14 cellular contexts compared by ENCODE assay signal in genomic region chr1:24957016-24957807, GRCh38. TPM values are rescaled to one million over a fixed set of nuclear protein-coding genes. Genes with fewer than 3 reads are reported as not detected.
DNase-seq lines count a peak whose midpoint lies in the region; ATAC-seq, FAIRE-seq and TF ChIP-seq lines count a peak whose summit lies in the region.
"Had no signal": no experiment of that assay in that cellular context is flagged by ENCODE, and none has a peak within 500 bp of the region (broad histone marks: within the 10 kb centered on the region; RNA-seq: fewer than 3 reads in every experiment).

No MANE protein-coding gene starts in this region.

- no peak overlapping the region for H4K5ac ChIP-seq in mesendoderm (ENCODE audit: low read length)

- H3K36me3 Mint-ChIP-seq in T-helper 17 cell (ENCODE audit: low read depth) (no peaks in the 10 kb centered on the region), neural progenitor cell (no peaks in the 10 kb centered on the region)

- peak overlapping the region; percentile 4; the same call in 1 of the 2 replicates for H3K4me2 ChIP-seq in BLaER1
- no peak overlapping the region for H3K4me2 ChIP-seq in mesendoderm (ENCODE audit: low read length)
- H3K4me2 ChIP-seq in neural progenitor cell, result no peak overlapping the region

- H2BK5ac ChIP-seq in mesendoderm (ENCODE audit: low read length), result no peak overlapping the region

- no peaks in the 10 kb centered on the region for H3F3A ChIP-seq in neural progenitor cell (ENCODE audit: low read depth)

- no peak overlapping the region for H2BK120ac ChIP-seq in mesendoderm (ENCODE audit: low read depth, low read length)

- H2BK15ac ChIP-seq in mesendoderm (replicated peaks; ENCODE audit: low read depth), result no peak overlapping the region

- no peak overlapping the region for H4K8ac ChIP-seq in mesendoderm (ENCODE audit: low read depth, low read length)

- DNase-seq in GM06990 (ENCODE audit: extremely low read depth, insufficient read length) (no peak), T-helper 17 cell (no peak), kidney (peak; percentile 37), mesendoderm (no peak), gastrocnemius medialis (no peak), neural progenitor cell (ENCODE audit: low spot score) (no peak), DMS53 (lab: John Stamatoyannopoulos, UW) (no peak)
- DNase-seq: islet precursor cell, NCI-H1105, T1000 had no signal

- H3K79me2 ChIP-seq in mesendoderm (ENCODE audit: control insufficient read depth, insufficient read depth, low read length), result no peaks in the 10 kb centered on the region
- no peaks in the 10 kb centered on the region for H3K79me2 ChIP-seq in neural progenitor cell (ENCODE audit: low read depth)

- no peak for FAIRE-seq in kidney (lab: Jason Lieb, UNC)
- FAIRE-seq: frontal cortex, G401.6 had no signal

- H3K9me3 ChIP-seq in BLaER1 (no peaks in the 10 kb centered on the region), T-helper 17 cell (ENCODE audit: control insufficient read depth, low read length, poor library complexity, severe bottlenecking) (no peaks in the 10 kb centered on the region), kidney (ENCODE audit: control insufficient read depth in 1 of 2, low read length in 2 of 2) (no peaks in the 10 kb centered on the region), gastrocnemius medialis (no peaks in the 10 kb centered on the region), neural progenitor cell (ENCODE audit: low read depth) (no peaks in the 10 kb centered on the region)

- H3K9ac ChIP-seq in BLaER1 (no peak overlapping the region), kidney (ENCODE audit: low read length in 2 of 2) (no peak overlapping the region), mesendoderm (ENCODE audit: low read length) (no peak overlapping the region), neural progenitor cell (no peak overlapping the region)

- H3K27me3 Mint-ChIP-seq in T-helper 17 cell (no peaks in the 10 kb centered on the region), neural progenitor cell (ENCODE audit: insufficient read depth, low read depth) (peaks cover 2% of the 10 kb centered on the region)

- H3K4me1 Mint-ChIP-seq in T-helper 17 cell (peaks cover 46% of the 10 kb centered on the region), neural progenitor cell (no peaks in the 10 kb centered on the region)

- H3K27ac Mint-ChIP-seq in T-helper 17 cell, result peak overlapping the region; percentile 54
- H3K27ac Mint-ChIP-seq in neural progenitor cell, result no peak overlapping the region

- no peak overlapping the region for H3K56ac ChIP-seq in mesendoderm (ENCODE audit: low read length)

- in situ Hi-C loops in gastrocnemius medialis (cut with MboI; ENCODE audit: low sequenced_read_pairs in 4 of 4), result no loop called here

- no peak overlapping the region for H3K4ac ChIP-seq in mesendoderm (ENCODE audit: low read depth, low read length)

- ATAC-seq in T-helper 17 cell (no peak), gastrocnemius medialis (no peak)

- H4K20me1 ChIP-seq in BLaER1 (no peaks in the 10 kb centered on the region), neural progenitor cell (ENCODE audit: low read depth) (no peaks in the 10 kb centered on the region)

- no CpG with 5 or more reads among the region's 16 CpGs for WGBS in mesendoderm (ENCODE audit: extremely low coverage, insufficient coverage, low lambda C conversion rate)

- no peak overlapping the region for H3K27ac ChIP-seq in BLaER1
- no peak overlapping the region for H3K27ac ChIP-seq in kidney (ENCODE audit: low read depth in 2 of 2, low read length in 2 of 2)
- no peak overlapping the region for H3K27ac ChIP-seq in mesendoderm (ENCODE audit: low read depth, low read length)
- H3K27ac ChIP-seq in gastrocnemius medialis, result no peak overlapping the region
- H3K27ac ChIP-seq in neural progenitor cell, result no peak overlapping the region

- TF ChIP-seq POLR2A in gastrocnemius medialis (IDR thresholded peaks at IDR 0.05), result no peak

- intact Hi-C loops in kidney (cut with DNase I) (no loop called here), gastrocnemius medialis (cut with DNase I; ENCODE audit: low total_unique reads) (no loop called here)

- H3K4me3 Mint-ChIP-seq in T-helper 17 cell (no peak overlapping the region), neural progenitor cell (no peak overlapping the region)

- H3K23ac ChIP-seq in mesendoderm (ENCODE audit: low read length), result no peak overlapping the region

- no peaks in the 10 kb centered on the region for H3K79me1 ChIP-seq in mesendoderm (ENCODE audit: low read length)

- no peak overlapping the region for H2AFZ ChIP-seq in neural progenitor cell (replicated peaks)

- H3K4me3 ChIP-seq in BLaER1 (no peak overlapping the region), GM06990 (replicated peaks; ENCODE audit: low read depth, low read length) (peak overlapping the region; percentile 16; the same call in 1 of the 2 replicates), kidney (ENCODE audit: low read length in 2 of 2) (no peak overlapping the region), mesendoderm (ENCODE audit: low read length) (no peak overlapping the region), gastrocnemius medialis (no peak overlapping the region), neural progenitor cell (no peak overlapping the region)

- peaks cover 61% of the 10 kb centered on the region for H3K4me1 ChIP-seq in BLaER1
- H3K4me1 ChIP-seq in kidney (ENCODE audit: control insufficient read depth in 1 of 2, insufficient read depth in 1 of 2, low read depth in 1 of 2, low read length in 2 of 2), result no peaks in the 10 kb centered on the region
- H3K4me1 ChIP-seq in mesendoderm (ENCODE audit: control insufficient read depth, low read depth, low read length), result no peaks in the 10 kb centered on the region
- no peaks in the 10 kb centered on the region for H3K4me1 ChIP-seq in gastrocnemius medialis
- no peaks in the 10 kb centered on the region for H3K4me1 ChIP-seq in neural progenitor cell

- no peaks in the 10 kb centered on the region for H3K9me3 Mint-ChIP-seq in neural progenitor cell

- H3K36me3 ChIP-seq in BLaER1, result no peaks in the 10 kb centered on the region
- peaks cover 15% of the 10 kb centered on the region for H3K36me3 ChIP-seq in GM06990 (ENCODE audit: control insufficient read depth, insufficient read depth, low read length)
- no peaks in the 10 kb centered on the region for H3K36me3 ChIP-seq in kidney (ENCODE audit: control insufficient read depth in 1 of 2, insufficient read depth in 2 of 2, low read length in 2 of 2)
- H3K36me3 ChIP-seq in mesendoderm (ENCODE audit: control insufficient read depth, insufficient read depth, low read length), result no peaks in the 10 kb centered on the region
- H3K36me3 ChIP-seq in gastrocnemius medialis, result no peaks in the 10 kb centered on the region
- H3K36me3 ChIP-seq in neural progenitor cell, result no peaks in the 10 kb centered on the region

- H3K27me3 ChIP-seq in BLaER1, result no peaks in the 10 kb centered on the region
- H3K27me3 ChIP-seq in GM06990 (replicated peaks; ENCODE audit: control insufficient read depth, insufficient read depth, low read length), result no peaks in the 10 kb centered on the region
- no peaks in the 10 kb centered on the region for H3K27me3 ChIP-seq in mesendoderm (ENCODE audit: insufficient read depth, low read length, poor library complexity)
- no peaks in the 10 kb centered on the region for H3K27me3 ChIP-seq in gastrocnemius medialis
- H3K27me3 ChIP-seq in neural progenitor cell, result no peaks in the 10 kb centered on the region

- no peak overlapping the region for H2AK5ac ChIP-seq in mesendoderm (ENCODE audit: low read length)

- no peak for TF ChIP-seq CTCF in GM06990 (IDR thresholded peaks at IDR 0.05; ENCODE audit: insufficient read depth, low read length, poor library complexity, severe bottlenecking)
- no peak for TF ChIP-seq CTCF in kidney (IDR thresholded peaks at IDR 0.05; ENCODE audit: borderline replicate concordance, extremely low read depth, insufficient read depth)
- no peak for TF ChIP-seq CTCF in gastrocnemius medialis (IDR thresholded peaks at IDR 0.05 in 4 of 5, conservative IDR thresholded peaks at IDR 0.05 in 1 of 5)
- no peak for TF ChIP-seq CTCF in neural progenitor cell (IDR thresholded peaks at IDR 0.05)

- H3K18ac ChIP-seq in mesendoderm (ENCODE audit: low read length), result no peak overlapping the region

RNA-seq across cellular contexts. Expression of gene RUNX3, which starts 27.1 kb away (rescaled TPM):
- total RNA-seq in T-helper 17 cell (100 to 1,000 TPM; 186 to 243 TPM), kidney (7.9 TPM), gastrocnemius medialis (1 to 10 TPM in 2 of 4 donors, under 1 TPM in 2; 0.13 to 1.9 (median 0.74) TPM), neural progenitor cell (ENCODE audit: low replicate concordance) (0.09 TPM in 1 of 2 replicates, not detected in the other)
- 0.47 TPM for polyA plus RNA-seq in kidney (ENCODE audit: insufficient read depth, low read depth, low replicate concordance)
- polyA plus RNA-seq in mesendoderm (2013, experiment 1 of 2), result 0.53 TPM
- polyA plus RNA-seq in mesendoderm (2013, experiment 2 of 2), result 0.67 TPM
- total RNA-seq: frontal cortex, NCI-H460 had no signal

Comparison
In these comparisons a context has a peak if more than half of its experiments do, and no peak if none do; other contexts are left out.
1. RNA of gene RUNX3, which starts 27.1 kb away (total RNA-seq): 186 to 243 TPM in T-helper 17 cell; 7.9 TPM in kidney (single experiment), 0.13 to 1.9 TPM in gastrocnemius medialis and 0.09 TPM in neural progenitor cell; every median in the first group is over 10 times any median in the second.